In genomic region chr14:39268393-39268792, GRCh38 we compare ENCODE assay signal across 8 cellular contexts. TPM values are rescaled to one million over a fixed set of nuclear protein-coding genes. Genes with fewer than 3 reads are reported as not detected.
A peak's percentile ranks its signal among the peaks of the same experiment; 100 is the strongest.
DNase-seq lines count a peak whose midpoint lies in the region; ATAC-seq and TF ChIP-seq lines count a peak whose summit lies in the region.

No MANE protein-coding gene starts in this region.

- H3K9me2 ChIP-seq in OCI-LY7 (ENCODE audit: insufficient read depth, low read length) = no peaks in the 10 kb centered on the region

- H3K4me1 ChIP-seq in OCI-LY7 (ENCODE audit: insufficient read depth, low read length, poor library complexity, severe bottlenecking) = peaks cover 29% of the 10 kb centered on the region
- peaks cover 5% of the 10 kb centered on the region for H3K4me1 ChIP-seq in ectodermal cell (ENCODE audit: control insufficient read depth, insufficient read depth, low read length)
- peaks cover 24% of the 10 kb centered on the region for H3K4me1 ChIP-seq in neuron (ENCODE audit: insufficient read depth, low read length)

- TF ChIP-seq CTCF in OCI-LY7 (conservative IDR thresholded peaks at IDR 0.05; ENCODE audit: low read length) = no peak

- peak overlapping the region; percentile 88 for H3K4me3 ChIP-seq in OCI-LY7 (ENCODE audit: low read depth, low read length, poor library complexity, severe bottlenecking)
- peak overlapping the region; percentile 78 for H3K4me3 ChIP-seq in ectodermal cell (ENCODE audit: insufficient read depth, low read depth, low read length)
- peak overlapping the region; percentile 80 for H3K4me3 ChIP-seq in neuron (ENCODE audit: low read length)

- peak overlapping the region; percentile 94 for H3K4me2 ChIP-seq in OCI-LY7 (ENCODE audit: low read length)

- 60 to 67% methylated on average over 2 of the region's 2 CpGs for WGBS in ectodermal cell, 2 experiments

- no peak overlapping the region for H2AFZ ChIP-seq in OCI-LY7 (ENCODE audit: low read length)
- no peak overlapping the region for H2AFZ ChIP-seq in neuron (ENCODE audit: low read depth, low read length)

- H3K4me1 Mint-ChIP-seq in activated T-cell treated with anti-CD3 and anti-CD28 coated beads, Interleukin-2, amount 50 U/mL, for 4 hours (ENCODE audit: low read depth) = peaks cover 60% of the 10 kb centered on the region

- H3K36me3 ChIP-seq in OCI-LY7 (ENCODE audit: insufficient read depth, low read length) (peaks cover 24% of the 10 kb centered on the region), ectodermal cell (ENCODE audit: control insufficient read depth, insufficient read depth, low read length) (no peaks in the 10 kb centered on the region), neuron (ENCODE audit: insufficient read depth, low read length) (no peaks in the 10 kb centered on the region)

- intact Hi-C loops in OCI-LY7 (cut with micrococcal nuclease; ENCODE audit: unreplicated experiment) = loop anchor here (5.0 kb wide), 1 partner anchor 166 kb away; the partner anchor contains the start of gene SEC23A

- DNase-seq in activated T-cell treated with anti-CD3 and anti-CD28 coated beads, Interleukin-2, amount 50 U/mL, for 4 hours = no peak
- no peak for DNase-seq in activated T-cell treated with anti-CD3 and anti-CD28 coated beads for 4 hours
- DNase-seq in OCI-LY7 (ENCODE audit: low spot score) = peak; percentile 50
- DNase-seq in iPS-NIHi7 (ENCODE audit: extremely low spot score) = no peak
- no peak for DNase-seq in caudate nucleus (lab: John Stamatoyannopoulos, UW)
- DNase-seq in HuH-7 (ENCODE audit: low spot score) = no peak

- peak overlapping the region; percentile 84 for H3K27ac ChIP-seq in OCI-LY7 (ENCODE audit: low read depth, low read length, poor library complexity, severe bottlenecking)
- H3K27ac ChIP-seq in ectodermal cell (ENCODE audit: insufficient read depth, low read depth, low read length, poor library complexity, severe bottlenecking) = no peak overlapping the region
- no peak overlapping the region for H3K27ac ChIP-seq in caudate nucleus (ENCODE audit: low read depth, low read length)

- no TSS peak for BruUV-seq in OCI-LY7 (replicated peaks; lab: Mats Ljungman, UMichigan)

- peaks cover 2% of the 10 kb centered on the region for H3K9me3 Mint-ChIP-seq in activated T-cell treated with anti-CD3 and anti-CD28 coated beads, Interleukin-2, amount 50 U/mL, for 4 hours

- CTCF ChIA-PET in OCI-LY7 (lab: Charles Lee; ENCODE audit: unreplicated experiment) = no interaction called here

- peak overlapping the region; percentile 87 for H3K4me3 Mint-ChIP-seq in activated T-cell treated with anti-CD3 and anti-CD28 coated beads, Interleukin-2, amount 50 U/mL, for 4 hours

- POLR2A ChIA-PET in OCI-LY7 (lab: Charles Lee) = interaction anchor here (0.5 to 5.6 kb wide), 9 partner anchors 22 to 167 kb away, joined by 3 to 35 read pairs (median 6); partner anchors contain the start of genes FBXO33, SEC23A and TRAPPC6B

- H3K27me3 ChIP-seq in ectodermal cell (ENCODE audit: control insufficient read depth, insufficient read depth, low read length, poor library complexity, severe bottlenecking) = peaks cover 16% of the 10 kb centered on the region
- H3K27me3 ChIP-seq in neuron (ENCODE audit: insufficient read depth, low read length) = no peaks in the 10 kb centered on the region

- peaks cover 1% of the 10 kb centered on the region for H3K36me3 Mint-ChIP-seq in activated T-cell treated with anti-CD3 and anti-CD28 coated beads, Interleukin-2, amount 50 U/mL, for 4 hours (ENCODE audit: insufficient read depth)

- H3K79me2 ChIP-seq in OCI-LY7 (ENCODE audit: insufficient read depth, low read depth, low read length) = peaks cover 68% of the 10 kb centered on the region

- H3K27me3 Mint-ChIP-seq in activated T-cell treated with anti-CD3 and anti-CD28 coated beads, Interleukin-2, amount 50 U/mL, for 4 hours (ENCODE audit: low read depth) = no peaks in the 10 kb centered on the region

- peaks cover 34% of the 10 kb centered on the region for H3K9me3 ChIP-seq in OCI-LY7 (ENCODE audit: low read length)
- H3K9me3 ChIP-seq in ectodermal cell (ENCODE audit: control insufficient read depth, low read length) = no peaks in the 10 kb centered on the region
- H3K9me3 ChIP-seq in neuron (ENCODE audit: low read length) = peaks cover 2% of the 10 kb centered on the region

- H4K20me1 ChIP-seq in OCI-LY7 (ENCODE audit: insufficient read depth, low read length) = peaks cover 7% of the 10 kb centered on the region; the same call in 1 of the 2 replicates

- ATAC-seq in activated T-cell treated with anti-CD3 and anti-CD28 coated beads, Interleukin-2, amount 50 U/mL, for 4 hours = no peak

RNA-seq across cellular contexts. Expression of gene MIA2, which starts 34.7 kb away (rescaled TPM):
- 10 to 100 TPM; 14.7 to 19.7 (median 14.8) TPM for total RNA-seq in activated T-cell treated with anti-CD3 and anti-CD28 coated beads, Interleukin-2, amount 50 U/mL, for 4 hours
- 16.9 and 20.2 TPM in 2 replicates for total RNA-seq in OCI-LY7 (2014; rRNA removed; shearing (Covaris generic))
- total RNA-seq in OCI-LY7 (2022) = 28.3 and 34.4 TPM in 2 replicates
- 14.7 TPM for polyA plus RNA-seq in ectodermal cell (2013, experiment 1 of 4)
- polyA plus RNA-seq in ectodermal cell (2013, experiment 2 of 4) = 16.7 TPM
- polyA plus RNA-seq in ectodermal cell (2013, experiment 3 of 4) = 13.8 TPM
- 15.1 TPM for polyA plus RNA-seq in ectodermal cell (2013, experiment 4 of 4)
